ENCODE assay signal across 7 cellular contexts in genomic region chr6:79869600-79870084, GRCh38.
A peak's percentile ranks its signal among the peaks of the same experiment; 100 is the strongest.
DNase-seq lines count a peak whose midpoint lies in the region; ATAC-seq lines count a peak whose summit lies in the region.

No MANE protein-coding gene starts in this region.

- H3K4me1 Mint-ChIP-seq in T-helper 1 cell treated with Interleukin-12 subunit alpha and Interleukin-12 subunit beta and Interleukin-4 antibody, amounts not matched to agents 30 μg/mL and 1 μg/mL, for 36 hours (ENCODE audit: low read depth) = peaks cover 6% of the 10 kb centered on the region

- peak overlapping the region; percentile 35 for H3K4me3 Mint-ChIP-seq in T-helper 1 cell treated with Interleukin-12 subunit alpha and Interleukin-12 subunit beta and Interleukin-4 antibody, amounts not matched to agents 30 μg/mL and 1 μg/mL, for 36 hours

- ATAC-seq in GM18498 (IDR thresholded peaks at IDR 0.05; ENCODE audit: unreplicated experiment) (peak; percentile 100), HG02840 (IDR thresholded peaks at IDR 0.05; ENCODE audit: low FRiP score, unreplicated experiment) (peak; percentile 100), left ventricle myocardium superior (peak; percentile 99)

- peak; percentile 69 for DNase-seq in NCI-H128 (lab: John Stamatoyannopoulos, UW; ENCODE audit: unreplicated experiment)
- peak; percentile 56 for DNase-seq in amniotic epithelial cell (ENCODE audit: low read depth)
- peak; percentile 85 for DNase-seq in left ventricle myocardium superior
- peak; percentile 93 for DNase-seq in retina

- H3K36me3 Mint-ChIP-seq in T-helper 1 cell treated with Interleukin-12 subunit alpha and Interleukin-12 subunit beta and Interleukin-4 antibody, amounts not matched to agents 30 μg/mL and 1 μg/mL, for 36 hours (ENCODE audit: low read depth) = no peaks in the 10 kb centered on the region

- intact Hi-C loops in left ventricle myocardium superior (cut with micrococcal nuclease) = no loop called here

- no peaks in the 10 kb centered on the region for H3K9me3 Mint-ChIP-seq in T-helper 1 cell treated with Interleukin-12 subunit alpha and Interleukin-12 subunit beta and Interleukin-4 antibody, amounts not matched to agents 30 μg/mL and 1 μg/mL, for 36 hours

- H3K27me3 Mint-ChIP-seq in T-helper 1 cell treated with Interleukin-12 subunit alpha and Interleukin-12 subunit beta and Interleukin-4 antibody, amounts not matched to agents 30 μg/mL and 1 μg/mL, for 36 hours (ENCODE audit: low read depth) = peaks cover 13% of the 10 kb centered on the region

- peak overlapping the region; percentile 23 for H3K27ac Mint-ChIP-seq in T-helper 1 cell treated with Interleukin-12 subunit alpha and Interleukin-12 subunit beta and Interleukin-4 antibody, amounts not matched to agents 30 μg/mL and 1 μg/mL, for 36 hours

Comparison
In these comparisons a context has a peak if more than half of its experiments do, and no peak if none do; other contexts are left out.
1. Peak in every context shown above with its lines: DNase-seq and ATAC-seq.